In the genomic region with DNA sequence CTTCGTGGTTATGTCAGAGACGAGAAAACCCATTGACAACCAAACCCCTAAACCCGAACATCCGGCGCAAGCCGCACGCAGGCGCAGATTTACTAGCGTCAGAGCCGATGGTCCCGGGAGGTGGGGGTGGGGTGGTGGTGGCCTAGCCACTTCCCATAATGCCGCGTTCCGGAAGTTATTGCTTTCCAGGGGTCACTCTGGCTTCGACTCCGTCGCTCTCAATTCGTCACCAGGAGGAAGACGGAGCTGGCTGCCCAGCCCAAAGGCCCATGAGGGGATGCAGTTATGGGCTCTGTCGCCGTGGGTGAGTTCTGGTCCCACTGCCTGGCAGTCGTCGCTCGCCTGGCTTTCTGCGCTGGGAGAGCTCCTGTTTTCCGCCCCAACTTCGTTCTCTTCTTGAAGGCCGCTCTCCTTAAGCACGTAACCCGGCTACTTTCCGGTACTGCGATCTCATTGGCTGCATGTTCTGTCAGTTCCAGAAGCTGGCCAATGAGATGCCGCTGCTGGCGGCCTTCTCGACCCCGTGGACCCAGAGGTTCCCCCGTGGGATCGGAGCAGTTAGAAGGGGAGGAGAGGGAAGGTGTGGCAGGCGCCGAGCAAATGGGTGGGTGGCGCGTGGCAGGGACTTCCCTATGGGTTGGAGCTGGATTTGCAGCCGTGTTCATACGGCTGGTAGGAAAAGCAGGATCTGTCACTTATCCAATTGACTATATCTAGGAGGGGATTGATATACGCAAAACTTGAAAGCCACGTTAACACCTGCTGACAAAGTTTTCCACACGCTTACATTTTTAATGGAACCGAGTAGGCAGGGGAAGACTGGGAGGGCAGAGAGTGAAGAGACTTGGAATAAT, we compare ENCODE assay signal across 8 cellular contexts. TPM values are rescaled to one million over a fixed set of nuclear protein-coding genes. Genes with fewer than 3 reads are reported as not detected.
A peak's percentile ranks its signal among the peaks of the same experiment; 100 is the strongest.
DNase-seq lines count a peak whose midpoint lies in the region; ATAC-seq and TF ChIP-seq lines count a peak whose summit lies in the region.

A gene (plus strand): TSS at position 195 of the 854 bp plus-strand sequence. CDS start 3,246 bp downstream, outside the sequence.

- no peaks in the 10 kb centered on the region for H3K9me3 ChIP-seq in adipocyte (ENCODE audit: control insufficient read depth, low read length)
- no peaks in the 10 kb centered on the region for H3K9me3 ChIP-seq in cardiac muscle cell (ENCODE audit: low read depth)
- no peaks in the 10 kb centered on the region for H3K9me3 ChIP-seq in parathyroid adenoma (ENCODE audit: control insufficient read depth, low read length)
- no peaks in the 10 kb centered on the region for H3K9me3 ChIP-seq in tibial nerve

- TF ChIP-seq EP300 in tibial nerve (IDR thresholded peaks at IDR 0.05): peak; percentile 40 to 93

- peak; percentile 99 for ATAC-seq in HG02798 (IDR thresholded peaks at IDR 0.05; ENCODE audit: poor library complexity, unreplicated experiment)

- H3K27ac ChIP-seq in cardiac muscle cell (peak within 1 kb of the TSS; percentile 100), parathyroid adenoma (peak within 1 kb of the TSS; percentile 98), tibial nerve (peak within 1 kb of the TSS; percentile 89 to 100 (median 95))

- peaks cover 8% of the 10 kb centered on the region for H3K79me2 ChIP-seq in parathyroid adenoma

- peak within 1 kb of the TSS; percentile 75 for H2AFZ ChIP-seq in parathyroid adenoma

- 0% methylated on average over 43 to 47 of the region's 48 CpGs for WGBS in tibial nerve, 2 donors

- DNase-seq in NCI-H1436 (lab: John Stamatoyannopoulos, UW) (peak; percentile 91), T follicular helper cell (ENCODE audit: low read depth) (peak; percentile 90), adipocyte (ENCODE audit: low read depth) (peak; percentile 98), cardiac muscle cell (ENCODE audit: low read depth in 1 of 2, low spot score in 1 of 2) (peak; percentile 96 to 100), tibial nerve (ENCODE audit: low spot score in 2 of 2) (peak; percentile 85 to 95)

- peak within 1 kb of the TSS; percentile 67 for H3K4me3 ChIP-seq in GM12875 (ENCODE audit: low read depth, low read length)
- H3K4me3 ChIP-seq in adipocyte (ENCODE audit: low read length): peak within 1 kb of the TSS; percentile 90
- H3K4me3 ChIP-seq in cardiac muscle cell: peak within 1 kb of the TSS; percentile 81
- H3K4me3 ChIP-seq in parathyroid adenoma (ENCODE audit: low read depth, low read length): peak within 1 kb of the TSS; percentile 99
- peak within 1 kb of the TSS; percentile 41 to 96 (median 65) for H3K4me3 ChIP-seq in tibial nerve

- peak in 1 of 2 donors; percentile 52 for TF ChIP-seq POLR2A in tibial nerve (IDR thresholded peaks at IDR 0.05)

- H3K4me2 ChIP-seq in parathyroid adenoma (ENCODE audit: low read length): peak within 1 kb of the TSS; percentile 94

- H3K27me3 ChIP-seq in adipocyte (replicated peaks; ENCODE audit: control insufficient read depth, insufficient read depth, low read length): no peaks in the 10 kb centered on the region
- H3K27me3 ChIP-seq in cardiac muscle cell: no peaks in the 10 kb centered on the region
- H3K27me3 ChIP-seq in parathyroid adenoma (ENCODE audit: control insufficient read depth, insufficient read depth, low read length): no peaks in the 10 kb centered on the region
- H3K27me3 ChIP-seq in tibial nerve: no peaks in the 10 kb centered on the region

- no peak for TF ChIP-seq CTCF in GM12875 (IDR thresholded peaks at IDR 0.05; ENCODE audit: borderline replicate concordance, insufficient read depth, low read depth, low read length)
- no peak for TF ChIP-seq CTCF in cardiac muscle cell (IDR thresholded peaks at IDR 0.05; ENCODE audit: low read depth, low read length)
- peak; percentile 19 for TF ChIP-seq CTCF in parathyroid adenoma (IDR thresholded peaks at IDR 0.05)
- TF ChIP-seq CTCF in tibial nerve (IDR thresholded peaks at IDR 0.05): peak in 2 of 5 experiments; percentile 46 to 59

- H3K36me3 ChIP-seq in adipocyte (ENCODE audit: control insufficient read depth, insufficient read depth, low read length, severe bottlenecking): no peaks in the 10 kb centered on the region
- H3K36me3 ChIP-seq in cardiac muscle cell: no peaks in the 10 kb centered on the region
- no peaks in the 10 kb centered on the region for H3K36me3 ChIP-seq in parathyroid adenoma (ENCODE audit: control insufficient read depth, insufficient read depth, low read length)
- H3K36me3 ChIP-seq in tibial nerve: peaks cover 0 to 9% (median 0%) of the 10 kb centered on the region in 3 donors

- H3K4me1 ChIP-seq in adipocyte (ENCODE audit: control insufficient read depth, insufficient read depth, low read length): peaks cover 18% of the 10 kb centered on the region
- H3K4me1 ChIP-seq in cardiac muscle cell (ENCODE audit: low read depth): no peaks in the 10 kb centered on the region
- H3K4me1 ChIP-seq in parathyroid adenoma: no peaks in the 10 kb centered on the region
- peaks cover 0 to 39% (median 16%) of the 10 kb centered on the region in 4 donors for H3K4me1 ChIP-seq in tibial nerve

- H3K9ac ChIP-seq in adipocyte (ENCODE audit: low read length) (peak within 1 kb of the TSS; percentile 95), parathyroid adenoma (peak within 1 kb of the TSS; percentile 73)

RNA-seq across cellular contexts. Expression of the gene that starts here (rescaled TPM):
- total RNA-seq in cardiac muscle cell (10.7 and 11.5 TPM in 2 replicates), tibial nerve (10 to 100 TPM; 29.2 to 43.1 (median 33.8) TPM)
- polyA plus RNA-seq in cardiac muscle cell: 21.6 and 28.1 TPM in 2 replicates

Comparison
In these comparisons a context has a peak if more than half of its experiments do, and no peak if none do; other contexts are left out.
1. Peak in every context shown above with its lines: DNase-seq, ATAC-seq, H3K4me3 ChIP-seq and H3K27ac ChIP-seq.